ENCODE assay signal across 8 cellular contexts in genomic region chr6:42030585-42031506, GRCh38. TPM values are rescaled to one million over a fixed set of nuclear protein-coding genes. Genes with fewer than 3 reads are reported as not detected.
A peak's percentile ranks its signal among the peaks of the same experiment; 100 is the strongest.
DNase-seq lines count a peak whose midpoint lies in the region; ATAC-seq, FAIRE-seq and TF ChIP-seq lines count a peak whose summit lies in the region.

No MANE protein-coding gene starts in this region.

- CTCF ChIA-PET in activated CD4-positive, alpha-beta T cell treated with anti-CD3 and anti-CD28 coated beads for 36 hours (lab: Charles Lee) = interaction anchor here (0.6 to 3.2 kb wide), 9 partner anchors 9 to 348 kb away, joined by 3 to 18 read pairs (median 4); partner anchors contain the start of gene CCND3

- 43 to 50% methylated on average over 10 to 14 of the region's 14 CpGs for WGBS in testis, 2 donors

- POLR2A ChIA-PET in activated CD4-positive, alpha-beta T cell treated with anti-CD3 and anti-CD28 coated beads for 36 hours (lab: Charles Lee) = interaction anchor here (0.6 to 2.7 kb wide), 3 partner anchors 9 to 15 kb away, joined by 3 to 11 read pairs (median 4); no protein-coding TSS in a partner anchor

- H3K27ac ChIP-seq in left lung = peak overlapping the region; percentile 69 to 90
- peak overlapping the region in 1 of 2 donors; percentile 59 for H3K27ac ChIP-seq in testis

- peak; percentile 68 for ATAC-seq in activated CD4-positive, alpha-beta T cell treated with anti-CD3 and anti-CD28 coated beads for 36 hours
- peak; percentile 74 for ATAC-seq in activated T-helper 17 cell treated with anti-CD3 and anti-CD28 coated beads, Interleukin-2, amount 50 U/mL, for 72 hours (replicated peaks)
- peak; percentile 80 for ATAC-seq in left lung

- peak; percentile 87 for DNase-seq in activated CD4-positive, alpha-beta T cell treated with anti-CD3 and anti-CD28 coated beads for 36 hours
- DNase-seq in activated CD4-positive, alpha-beta T cell treated with anti-CD3 and anti-CD28 coated beads for 1 hour = no peak
- peak in 1 of 2 donors; percentile 66 for DNase-seq in left lung
- peak; percentile 73 for DNase-seq in testis
- no peak for DNase-seq in amygdala (lab: John Stamatoyannopoulos, UW)
- DNase-seq in pons (ENCODE audit: low spot score) = no peak
- DNase-seq in urothelium cell line (ENCODE audit: low spot score) = no peak

- peaks cover 84% of the 10 kb centered on the region for H3K4me1 Mint-ChIP-seq in activated CD4-positive, alpha-beta T cell treated with anti-CD3 and anti-CD28 coated beads for 36 hours
- H3K4me1 Mint-ChIP-seq in activated T-helper 17 cell treated with anti-CD3 and anti-CD28 coated beads, Interleukin-2, amount 50 U/mL, for 72 hours = peaks cover 64% of the 10 kb centered on the region

- H3K27me3 Mint-ChIP-seq in activated CD4-positive, alpha-beta T cell treated with anti-CD3 and anti-CD28 coated beads for 36 hours = no peaks in the 10 kb centered on the region
- no peaks in the 10 kb centered on the region for H3K27me3 Mint-ChIP-seq in activated T-helper 17 cell treated with anti-CD3 and anti-CD28 coated beads, Interleukin-2, amount 50 U/mL, for 72 hours

- peaks cover 50% of the 10 kb centered on the region for H3K36me3 Mint-ChIP-seq in activated CD4-positive, alpha-beta T cell treated with anti-CD3 and anti-CD28 coated beads for 36 hours (ENCODE audit: low read depth)
- H3K36me3 Mint-ChIP-seq in activated T-helper 17 cell treated with anti-CD3 and anti-CD28 coated beads, Interleukin-2, amount 50 U/mL, for 72 hours (ENCODE audit: low read depth) = peaks cover 86% of the 10 kb centered on the region

- H3K4me1 ChIP-seq in left lung = peaks cover 23 to 85% of the 10 kb centered on the region in 2 donors
- peaks cover 41% of the 10 kb centered on the region for H3K4me1 ChIP-seq in testis

- no peak for FAIRE-seq in urothelium cell line (lab: Jason Lieb, UNC)

- TF ChIP-seq CTCF in left lung (IDR thresholded peaks at IDR 0.05) (no peak), testis (IDR thresholded peaks at IDR 0.05) (no peak)

- H3K27ac Mint-ChIP-seq in activated CD4-positive, alpha-beta T cell treated with anti-CD3 and anti-CD28 coated beads for 36 hours = peak overlapping the region; percentile 99
- peak overlapping the region; percentile 92 for H3K27ac Mint-ChIP-seq in activated T-helper 17 cell treated with anti-CD3 and anti-CD28 coated beads, Interleukin-2, amount 50 U/mL, for 72 hours

- no peak for TF ChIP-seq POLR2A in testis (IDR thresholded peaks at IDR 0.05)

- intact Hi-C loops in activated CD4-positive, alpha-beta T cell treated with anti-CD3 and anti-CD28 coated beads for 36 hours (cut with DNase I, micrococcal nuclease) = loop anchor here (1.0 kb wide), 2 partner anchors 8 to 73 kb away; no protein-coding TSS in a partner anchor
- intact Hi-C loops in left lung (cut with DNase I) (no loop called here), testis (cut with DNase I; ENCODE audit: low total_unique reads) (no loop called here)

- H3K9me3 Mint-ChIP-seq in activated CD4-positive, alpha-beta T cell treated with anti-CD3 and anti-CD28 coated beads for 36 hours (ENCODE audit: low read depth) = no peaks in the 10 kb centered on the region
- H3K9me3 Mint-ChIP-seq in activated T-helper 17 cell treated with anti-CD3 and anti-CD28 coated beads, Interleukin-2, amount 50 U/mL, for 72 hours = no peaks in the 10 kb centered on the region

- H3K9me3 ChIP-seq in left lung = no peaks in the 10 kb centered on the region
- no peaks in the 10 kb centered on the region for H3K9me3 ChIP-seq in testis

- H3K4me3 ChIP-seq in left lung (no peak overlapping the region), testis (no peak overlapping the region)

- peak overlapping the region; percentile 57 for H3K4me3 Mint-ChIP-seq in activated CD4-positive, alpha-beta T cell treated with anti-CD3 and anti-CD28 coated beads for 36 hours
- H3K4me3 Mint-ChIP-seq in activated T-helper 17 cell treated with anti-CD3 and anti-CD28 coated beads, Interleukin-2, amount 50 U/mL, for 72 hours = peak overlapping the region; percentile 82

- H3K36me3 ChIP-seq in left lung (no peaks in the 10 kb centered on the region), testis (ENCODE audit: low read depth, missing control alignments) (no peaks in the 10 kb centered on the region)

- no peaks in the 10 kb centered on the region for H3K27me3 ChIP-seq in left lung
- no peaks in the 10 kb centered on the region for H3K27me3 ChIP-seq in testis

RNA-seq across cellular contexts. Expression of gene TAF8, which starts 19.5 kb away (rescaled TPM):
- 10 to 100 TPM; 52.3 to 53.1 TPM for total RNA-seq in activated CD4-positive, alpha-beta T cell treated with anti-CD3 and anti-CD28 coated beads for 36 hours
- total RNA-seq in activated T-helper 17 cell treated with anti-CD3 and anti-CD28 coated beads, Interleukin-2, amount 50 U/mL, for 72 hours = 10 to 100 TPM; 48.8 to 60.9 TPM
- total RNA-seq in left lung = 10 to 100 TPM; 27.5 to 32.0 TPM
- total RNA-seq in testis = 10 to 100 TPM; 29.7 to 51.3 TPM
- 20.8 TPM for polyA plus RNA-seq in testis (ENCODE audit: insufficient read depth, low read depth, low replicate concordance)

Comparison
In these comparisons a context has a peak if more than half of its experiments do, and no peak if none do; other contexts are left out.
1. DNase-seq: peak in activated CD4-positive, alpha-beta T cell treated with anti-CD3 and anti-CD28 coated beads for 36 hours (single experiment) and testis (single experiment); none in activated CD4-positive, alpha-beta T cell treated with anti-CD3 and anti-CD28 coated beads for 1 hour (single experiment), amygdala (0 of 56), pons (single experiment) and urothelium cell line (single experiment).
2. intact Hi-C loops: an anchor here in activated CD4-positive, alpha-beta T cell treated with anti-CD3 and anti-CD28 coated beads for 36 hours (1.0 kb wide); none called in left lung and testis.
3. Peak in every context shown above with its lines, with median percentiles within 50 percentile points of each other: ATAC-seq.